In genomic region chr10:120949511-120950102, GRCh38 we compare ENCODE assay signal across 9 cellular contexts.
DNase-seq lines count a peak whose midpoint lies in the region; TF ChIP-seq lines count a peak whose summit lies in the region.
"Had no signal": no experiment of that assay in that cellular context is flagged by ENCODE, and none has a peak within 500 bp of the region (broad histone marks: within the 10 kb centered on the region; RNA-seq: fewer than 3 reads in every experiment).

No MANE protein-coding gene starts in this region.

- no peak overlapping the region for H3K27ac ChIP-seq in duodenal mucosa (ENCODE audit: low read depth, low read length)
- H3K27ac ChIP-seq in muscle layer of duodenum (ENCODE audit: low read length), result no peak overlapping the region

- no peak overlapping the region for H3K9ac ChIP-seq in duodenal mucosa (ENCODE audit: low read depth in 1 of 2, low read length in 2 of 2)

- H3K4me3 ChIP-seq in duodenal mucosa (ENCODE audit: low read depth in 1 of 2, low read length in 2 of 2) (peak overlapping the region; percentile 48 to 65), muscle layer of duodenum (ENCODE audit: low read depth in 1 of 2, low read length in 2 of 2) (peak overlapping the region; percentile 51 to 53)

- no peak for TF ChIP-seq POLR2A in erythroblast (IDR thresholded peaks at IDR 0.05; ENCODE audit: low read length)

- H3K4me1 ChIP-seq in duodenal mucosa (ENCODE audit: control insufficient read depth in 1 of 2, insufficient read depth in 2 of 2, low read length in 2 of 2), result peaks cover 4 to 6% of the 10 kb centered on the region in 2 donors
- H3K4me1 ChIP-seq in muscle layer of duodenum (ENCODE audit: control insufficient read depth in 1 of 2, insufficient read depth in 2 of 2, low read length in 2 of 2), result peaks cover 0 to 8% of the 10 kb centered on the region in 2 donors

- peak; percentile 5 for DNase-seq in stimulated activated CD4-positive, alpha-beta T cell treated with anti-CD3 and anti-CD28 coated beads, Interleukin-4, amount 100 ng/mL, for 1 hour
- DNase-seq in stimulated activated CD4-positive, alpha-beta T cell treated with anti-CD3 and anti-CD28 coated beads, Interleukin-1b, Interleukin-23, amount 100 ng/mL, for 48 hours, result no peak
- no peak for DNase-seq in SW480 (ENCODE audit: low spot score)
- no peak for DNase-seq in OCI-M2 (lab: John Stamatoyannopoulos, UW; ENCODE audit: unreplicated experiment)
- DNase-seq in erythroblast (lab: John Stamatoyannopoulos, UW), result no peak
- DNase-seq in H4 (ENCODE audit: low spot score), result no peak
- DNase-seq: NCI-H1436 treated with DMSO at 0.1 percent for 48 hours had no signal

- H3K9me3 ChIP-seq in duodenal mucosa (ENCODE audit: control insufficient read depth in 1 of 2, low read length in 2 of 2) (peaks cover 0 to 15% of the 10 kb centered on the region in 2 donors), muscle layer of duodenum (ENCODE audit: control insufficient read depth in 1 of 2, low read length in 2 of 2) (peaks cover 9 to 15% of the 10 kb centered on the region in 2 donors)

- H3K36me3 ChIP-seq in duodenal mucosa (ENCODE audit: control insufficient read depth in 1 of 2, insufficient read depth in 2 of 2, low read length in 2 of 2) (no peaks in the 10 kb centered on the region), muscle layer of duodenum (ENCODE audit: control insufficient read depth in 1 of 2, insufficient read depth in 2 of 2, low read length in 2 of 2) (no peaks in the 10 kb centered on the region)

- H3K27me3 ChIP-seq in duodenal mucosa (ENCODE audit: control insufficient read depth in 1 of 2, insufficient read depth in 2 of 2, low read length in 2 of 2) (peaks cover 0 to 15% of the 10 kb centered on the region in 2 donors), muscle layer of duodenum (ENCODE audit: low read depth, low read length) (peaks cover 13% of the 10 kb centered on the region)
